ENCODE assay signal across 8 cellular contexts in genomic region chr16:53502331-53503269, GRCh38. TPM values are rescaled to one million over a fixed set of nuclear protein-coding genes. Genes with fewer than 3 reads are reported as not detected.
A peak's percentile ranks its signal among the peaks of the same experiment; 100 is the strongest.
DNase-seq lines count a peak whose midpoint lies in the region; ATAC-seq and TF ChIP-seq lines count a peak whose summit lies in the region.

AKTIP (minus strand) TSS chr16:53503209; CDS start chr16:53500259, 2,950 bp downstream.

- H3K36me3 ChIP-seq in gastroesophageal sphincter = peaks cover 0 to 14% of the 10 kb centered on the region in 2 donors
- peaks cover 4% of the 10 kb centered on the region for H3K36me3 ChIP-seq in neuron (ENCODE audit: insufficient read depth, low read length)

- H3K4me3 ChIP-seq in gastroesophageal sphincter (peak within 1 kb of the TSS; percentile 99 to 100), neuron (ENCODE audit: low read length) (peak within 1 kb of the TSS; percentile 77)

- no peak within 1 kb of the TSS for H2AFZ ChIP-seq in neuron (ENCODE audit: low read depth, low read length)

- H3K4me1 ChIP-seq in gastroesophageal sphincter = peaks cover 9 to 36% (median 22%) of the 10 kb centered on the region in 3 donors
- H3K4me1 ChIP-seq in neuron (ENCODE audit: insufficient read depth, low read length) = peaks cover 21% of the 10 kb centered on the region

- H3K9me3 Mint-ChIP-seq in activated naive CD4-positive, alpha-beta T cell treated with anti-CD3 and anti-CD28 coated beads, Interleukin-2, amount 10 ng/mL, durations not matched to agents 7 days and 5 days = no peaks in the 10 kb centered on the region

- WGBS in gastroesophageal sphincter (ENCODE audit: low coverage in 1 of 2), 2 donors = 2% methylated on average over 11 of the region's 76 CpGs; no CpG with 5 or more reads in 1 of the 2 donors

- peak within 1 kb of the TSS; percentile 95 for H3K27ac Mint-ChIP-seq in activated naive CD4-positive, alpha-beta T cell treated with anti-CD3 and anti-CD28 coated beads, Interleukin-2, amount 10 ng/mL, durations not matched to agents 7 days and 5 days

- H3K27ac ChIP-seq in gastroesophageal sphincter = peak within 1 kb of the TSS; percentile 92 to 98 (median 92)

- no peak for TF ChIP-seq CTCF in gastroesophageal sphincter (IDR thresholded peaks at IDR 0.05)

- CTCF ChIA-PET in activated naive CD4-positive, alpha-beta T cell treated with anti-CD3 and anti-CD28 coated beads, Interleukin-2, amount 10 ng/mL, durations not matched to agents 7 days and 5 days (lab: Charles Lee) = interaction anchor here (1.7 kb wide), 1 partner anchor 448 kb away, joined by 7 read pairs; the partner anchor contains the start of gene CHD9

- peak within 1 kb of the TSS; percentile 93 for H3K4me3 Mint-ChIP-seq in activated naive CD4-positive, alpha-beta T cell treated with anti-CD3 and anti-CD28 coated beads, Interleukin-2, amount 10 ng/mL, durations not matched to agents 7 days and 5 days

- no peaks in the 10 kb centered on the region for H3K27me3 ChIP-seq in gastroesophageal sphincter
- no peaks in the 10 kb centered on the region for H3K27me3 ChIP-seq in neuron (ENCODE audit: insufficient read depth, low read length)

- H3K36me3 Mint-ChIP-seq in activated naive CD4-positive, alpha-beta T cell treated with anti-CD3 and anti-CD28 coated beads, Interleukin-2, amount 10 ng/mL, durations not matched to agents 7 days and 5 days = peaks cover 40% of the 10 kb centered on the region

- no peak for TF ChIP-seq EP300 in gastroesophageal sphincter (IDR thresholded peaks at IDR 0.05)

- H3K4me1 Mint-ChIP-seq in activated naive CD4-positive, alpha-beta T cell treated with anti-CD3 and anti-CD28 coated beads, Interleukin-2, amount 10 ng/mL, durations not matched to agents 7 days and 5 days = peaks cover 55% of the 10 kb centered on the region

- peak; percentile 15 for ATAC-seq in HG02870 (IDR thresholded peaks at IDR 0.05; ENCODE audit: unreplicated experiment)
- ATAC-seq in gastroesophageal sphincter = peak; percentile 16

- DNase-seq in NOMO-1 (lab: John Stamatoyannopoulos, UW; ENCODE audit: unreplicated experiment in 2 of 2) (peak; percentile 4 to 63), NOMO-1 treated with DMSO at 0.1 percent for 48 hours (lab: John Stamatoyannopoulos, UW; ENCODE audit: unreplicated experiment) (no peak), NCI-H526 (lab: John Stamatoyannopoulos, UW) (peak; percentile 15 to 85), ureter (ENCODE audit: low spot score) (peak; percentile 79)
- DNase-seq in activated naive CD4-positive, alpha-beta T cell treated with anti-CD3 and anti-CD28 coated beads, Interleukin-2, amount 10 ng/mL, durations not matched to agents 7 days and 5 days = peak; percentile 55

- H3K9me3 ChIP-seq in gastroesophageal sphincter = no peaks in the 10 kb centered on the region
- no peaks in the 10 kb centered on the region for H3K9me3 ChIP-seq in neuron (ENCODE audit: low read length)

- peak in 1 of 2 donors; percentile 47 for TF ChIP-seq POLR2A in gastroesophageal sphincter (IDR thresholded peaks at IDR 0.05)

- H3K27me3 Mint-ChIP-seq in activated naive CD4-positive, alpha-beta T cell treated with anti-CD3 and anti-CD28 coated beads, Interleukin-2, amount 10 ng/mL, durations not matched to agents 7 days and 5 days = no peaks in the 10 kb centered on the region

RNA-seq across cellular contexts. Expression of gene AKTIP, which starts in this region (rescaled TPM):
- total RNA-seq in gastroesophageal sphincter = 10 to 100 TPM; 53.2 to 63.6 (median 59.5) TPM
- total RNA-seq in ureter = 59.6 TPM
